Comparison of ENCODE assay signal across 27 cellular contexts in the genomic region with DNA sequence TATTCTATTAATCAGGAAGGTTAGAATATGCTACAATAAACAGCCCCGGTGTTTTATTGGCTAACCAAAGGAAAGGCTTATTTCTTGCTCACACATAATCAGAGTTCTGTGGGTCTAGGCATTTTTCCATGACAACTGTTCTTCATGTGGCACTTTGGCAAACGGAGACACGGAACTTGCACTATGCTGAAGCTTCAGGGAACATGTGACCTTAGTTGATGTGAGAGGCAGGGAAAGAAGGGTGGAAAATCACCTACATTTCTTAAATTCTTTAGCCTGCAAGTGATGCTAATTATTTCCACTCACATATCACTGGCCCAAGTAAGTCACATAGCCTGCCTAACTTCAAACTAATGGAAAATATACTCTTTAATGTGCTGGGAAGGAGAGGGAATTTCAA.
"Had no signal": no experiment of that assay in that cellular context is flagged by ENCODE, and none has a peak within 500 bp of the region (broad histone marks: within the 10 kb centered on the region; RNA-seq: fewer than 3 reads in every experiment).

No MANE protein-coding gene starts in this region.

- H3K27ac Mint-ChIP-seq: natural killer cell; stimulated activated naive CD8-positive, alpha-beta T cell treated with anti-CD3 and anti-CD28 coated beads, Interleukin-15, amount 100 ng/mL, for 72 hours had no signal

- H3K4me3 ChIP-seq: dorsolateral prefrontal cortex, gastrocnemius medialis, left lung, ovary, psoas muscle, right lobe of liver, suprapubic skin, transverse colon, upper lobe of right lung, uterus had no signal

- H3K4me1 Mint-ChIP-seq: natural killer cell; stimulated activated naive CD8-positive, alpha-beta T cell treated with anti-CD3 and anti-CD28 coated beads, Interleukin-15, amount 100 ng/mL, for 72 hours had no signal

- H3K27me3 ChIP-seq: dorsolateral prefrontal cortex, gastrocnemius medialis, left lung, ovary, right lobe of liver, suprapubic skin, transverse colon, upper lobe of right lung, uterus had no signal

- H3K27me3 Mint-ChIP-seq: stimulated activated naive CD8-positive, alpha-beta T cell treated with anti-CD3 and anti-CD28 coated beads, Interleukin-15, amount 100 ng/mL, for 72 hours had no signal

- H3K36me3 ChIP-seq: gastrocnemius medialis, left lung, ovary, right lobe of liver, suprapubic skin, transverse colon, upper lobe of right lung, uterus had no signal

- H3K4me1 ChIP-seq: gastrocnemius medialis, left lung, psoas muscle, right lobe of liver, transverse colon, upper lobe of right lung, uterus had no signal

- FAIRE-seq: kidney, small intestine had no signal

- H3K9me3 Mint-ChIP-seq: natural killer cell had no signal

- H3K27ac ChIP-seq: dorsolateral prefrontal cortex, gastrocnemius medialis, left lung, ovary, psoas muscle, right lobe of liver, suprapubic skin, transverse colon, upper lobe of right lung, uterus had no signal

- H3K9me3 ChIP-seq: gastrocnemius medialis, ovary, right lobe of liver, transverse colon, upper lobe of right lung, uterus had no signal

- DNase-seq: cortex of kidney; effector CD4-positive, alpha-beta T cell; gastrocnemius medialis; head of caudate nucleus; kidney; left cardiac atrium; left lung; mammary epithelial cell; natural killer cell; occipital lobe; ovary; posterior cingulate gyrus; psoas muscle; retina; right lobe of liver; small intestine; stimulated activated CD4-positive, alpha-beta T cell treated with anti-CD3 and anti-CD28 coated beads, Interleukin-12 subunit alpha, Interleukin-12 subunit beta, amount 100 ng/mL, for 4 hours; stimulated activated CD4-positive, alpha-beta T cell treated with anti-CD3 and anti-CD28 coated beads, Interleukin-1b, Interleukin-23, amount 100 ng/mL, for 48 hours; stimulated activated CD4-positive, alpha-beta T cell treated with anti-CD3 and anti-CD28 coated beads, Interleukin-4, amount 100 ng/mL, for 1 hour; stimulated activated CD8-positive, alpha-beta memory T cell treated with anti-CD3 and anti-CD28 coated beads, Interleukin-4, amount 100 ng/mL, for 48 hours; stimulated activated naive CD4-positive, alpha-beta T cell; stimulated activated naive CD8-positive, alpha-beta T cell treated with anti-CD3 and anti-CD28 coated beads, Interleukin-15, amount 100 ng/mL, for 72 hours; transverse colon; upper lobe of right lung; uterus had no signal

- ATAC-seq: gastrocnemius medialis; left cardiac atrium; left lung; natural killer cell; psoas muscle; right lobe of liver; stimulated activated naive CD8-positive, alpha-beta T cell treated with anti-CD3 and anti-CD28 coated beads, Interleukin-15, amount 100 ng/mL, for 72 hours; upper lobe of right lung had no signal

- H3K4me3 Mint-ChIP-seq: natural killer cell; stimulated activated naive CD8-positive, alpha-beta T cell treated with anti-CD3 and anti-CD28 coated beads, Interleukin-15, amount 100 ng/mL, for 72 hours had no signal
